16 cellular contexts compared by ENCODE assay signal in genomic region chr11:35147273-35147672, GRCh38. TPM values are rescaled to one million over a fixed set of nuclear protein-coding genes. Genes with fewer than 3 reads are reported as not detected.
A peak's percentile ranks its signal among the peaks of the same experiment; 100 is the strongest.
DNase-seq lines count a peak whose midpoint lies in the region; ATAC-seq and TF ChIP-seq lines count a peak whose summit lies in the region.
"Had no signal": no experiment of that assay in that cellular context is flagged by ENCODE, and none has a peak within 500 bp of the region (broad histone marks: within the 10 kb centered on the region; RNA-seq: fewer than 3 reads in every experiment).

No MANE protein-coding gene starts in this region.

- peak overlapping the region; percentile 10 for H3K27ac ChIP-seq in suprapubic skin
- H3K27ac ChIP-seq in tibial artery, result no peak overlapping the region
- H3K27ac ChIP-seq: neural progenitor cell had no signal

- no peak overlapping the region for H3K4me3 ChIP-seq in suprapubic skin
- H3K4me3 ChIP-seq in tibial artery, result no peak overlapping the region
- H3K4me3 ChIP-seq: neural progenitor cell had no signal

- no peak for TF ChIP-seq EP300 in suprapubic skin (IDR thresholded peaks at IDR 0.05)

- H3K27me3 Mint-ChIP-seq in activated T-cell treated with anti-CD3 and anti-CD28 coated beads, Interleukin-2, amount 50 U/mL, for 4 hours (ENCODE audit: low read depth), result no peaks in the 10 kb centered on the region
- no peaks in the 10 kb centered on the region for H3K27me3 Mint-ChIP-seq in effector memory CD8-positive, alpha-beta T cell

- H3K36me3 Mint-ChIP-seq in activated T-cell treated with anti-CD3 and anti-CD28 coated beads, Interleukin-2, amount 50 U/mL, for 4 hours (ENCODE audit: insufficient read depth), result peaks cover 71% of the 10 kb centered on the region
- H3K36me3 Mint-ChIP-seq in effector memory CD8-positive, alpha-beta T cell (ENCODE audit: insufficient read depth), result peaks cover 99% of the 10 kb centered on the region
- H3K36me3 Mint-ChIP-seq: neural progenitor cell had no signal

- H3K4me3 Mint-ChIP-seq in activated T-cell treated with anti-CD3 and anti-CD28 coated beads, Interleukin-2, amount 50 U/mL, for 4 hours, result peak overlapping the region; percentile 97
- peak overlapping the region; percentile 82 to 86 for H3K4me3 Mint-ChIP-seq in effector memory CD8-positive, alpha-beta T cell
- H3K4me3 Mint-ChIP-seq: neural progenitor cell had no signal

- TF ChIP-seq CTCF in suprapubic skin (IDR thresholded peaks at IDR 0.05) (no peak), tibial artery (IDR thresholded peaks at IDR 0.05) (no peak)

- TF ChIP-seq POLR2A in suprapubic skin (IDR thresholded peaks at IDR 0.05), result no peak

- H3K9me3 ChIP-seq in suprapubic skin (no peaks in the 10 kb centered on the region), tibial artery (no peaks in the 10 kb centered on the region)

- ATAC-seq in activated T-cell treated with anti-CD3 and anti-CD28 coated beads, Interleukin-2, amount 50 U/mL, for 4 hours, result no peak
- ATAC-seq in effector memory CD8-positive, alpha-beta T cell (replicated peaks), result no peak
- ATAC-seq in HG03439 (IDR thresholded peaks at IDR 0.05; ENCODE audit: unreplicated experiment), result no peak
- ATAC-seq: left ventricle myocardium superior had no signal

- H3K36me3 ChIP-seq in suprapubic skin (no peaks in the 10 kb centered on the region), tibial artery (no peaks in the 10 kb centered on the region)
- H3K36me3 ChIP-seq: neural progenitor cell had no signal

- intact Hi-C loops in tibial artery (cut with DNase I; ENCODE audit: low total_unique reads), result no loop called here

- H3K27ac Mint-ChIP-seq in effector memory CD8-positive, alpha-beta T cell, result peak overlapping the region; percentile 92 to 100
- H3K27ac Mint-ChIP-seq: neural progenitor cell had no signal

- no peaks in the 10 kb centered on the region for H3K9me3 Mint-ChIP-seq in activated T-cell treated with anti-CD3 and anti-CD28 coated beads, Interleukin-2, amount 50 U/mL, for 4 hours
- H3K9me3 Mint-ChIP-seq in effector memory CD8-positive, alpha-beta T cell, result no peaks in the 10 kb centered on the region
- H3K9me3 Mint-ChIP-seq: neural progenitor cell had no signal

- peaks cover 92% of the 10 kb centered on the region for H3K4me1 Mint-ChIP-seq in activated T-cell treated with anti-CD3 and anti-CD28 coated beads, Interleukin-2, amount 50 U/mL, for 4 hours (ENCODE audit: low read depth)
- H3K4me1 Mint-ChIP-seq in effector memory CD8-positive, alpha-beta T cell (ENCODE audit: low read depth in 2 of 2), result peaks cover 80 to 93% of the 10 kb centered on the region in 2 donors
- H3K4me1 Mint-ChIP-seq: neural progenitor cell had no signal

- H3K27me3 ChIP-seq in suprapubic skin (no peaks in the 10 kb centered on the region), tibial artery (no peaks in the 10 kb centered on the region)
- H3K27me3 ChIP-seq: neural progenitor cell had no signal

- DNase-seq in activated T-cell treated with anti-CD3 and anti-CD28 coated beads, Interleukin-2, amount 50 U/mL, for 4 hours, result no peak
- no peak for DNase-seq in activated T-cell treated with anti-CD3 and anti-CD28 coated beads, Interleukin-2, amount 50 U/mL, for 48 hours
- DNase-seq in RPMI7951 (ENCODE audit: low read depth), result peak; percentile 23
- DNase-seq in effector memory CD8-positive, alpha-beta T cell, result no peak
- no peak for DNase-seq in suprapubic skin (ENCODE audit: low spot score in 2 of 2)
- no peak for DNase-seq in tibial artery
- DNase-seq in occipital lobe (lab: John Stamatoyannopoulos, UW), result no peak
- DNase-seq: amniotic stem cell, cortex of kidney, DND-41, left ventricle myocardium superior, NCI-H1092 treated with DMSO at 0.1 percent for 48 hours, NCI-H2227 treated with DMSO at 0.1 percent for 48 hours, substantia nigra had no signal

- H3K4me1 ChIP-seq in suprapubic skin, result peaks cover 92% of the 10 kb centered on the region
- H3K4me1 ChIP-seq in tibial artery, result peaks cover 0 to 75% (median 52%) of the 10 kb centered on the region in 4 donors
- H3K4me1 ChIP-seq: neural progenitor cell had no signal

RNA-seq across cellular contexts. Expression of gene CD44, which starts 8.3 kb away (rescaled TPM):
- 100 to 1,000 TPM; 468 to 781 (median 646) TPM for total RNA-seq in activated T-cell treated with anti-CD3 and anti-CD28 coated beads, Interleukin-2, amount 50 U/mL, for 4 hours
- total RNA-seq in RPMI7951 (2014; rRNA removed; shearing (Covaris generic)), result 241 and 316 TPM in 2 replicates
- 1,000 to 10,000 TPM; 1,361 to 2,207 (median 1,502) TPM for total RNA-seq in suprapubic skin
- 6.2 TPM for total RNA-seq in occipital lobe

Comparison
In these comparisons a context has a peak if more than half of its experiments do, and no peak if none do; other contexts are left out.
1. RNA of gene CD44, which starts 8.3 kb away (total RNA-seq): 1,361 to 2,207 TPM in suprapubic skin, 468 to 781 TPM in activated T-cell treated with anti-CD3 and anti-CD28 coated beads, Interleukin-2, amount 50 U/mL, for 4 hours and 241 to 316 TPM in RPMI7951; 6.2 TPM in occipital lobe (single experiment); every median in the first group is over 10 times any median in the second.